In genomic region chrX:72181178-72182125, GRCh38 we compare ENCODE assay signal across 1 cellular context.
TF ChIP-seq lines count a peak whose summit lies in the region.

Gene PIN4 (plus strand): TSS chrX:72181757. CDS start chrX:72181786, 29 bp downstream.

TF ChIP-seq in HepG2, 621 proteins besides CTCF, POLR2A, EP300 and RAD21 (continued from another document and continues in another):
- TF ChIP-seq MLXIP (CRISPR knock-in tag; IDR thresholded peaks at IDR 0.05; ENCODE audit: borderline replicate concordance) (no peak), KLF11 (CRISPR knock-in tag; IDR thresholded peaks at IDR 0.05) (no peak), KMT2B (CRISPR knock-in tag; IDR thresholded peaks at IDR 0.05) (no peak), DR1 (CRISPR knock-in tag; IDR thresholded peaks at IDR 0.05) (peak; percentile 98), ZNF10 (CRISPR knock-in tag; IDR thresholded peaks at IDR 0.05; ENCODE audit: borderline replicate concordance, low read depth) (no peak), SIX4 (CRISPR knock-in tag; IDR thresholded peaks at IDR 0.05) (no peak), TFDP2 (CRISPR knock-in tag; IDR thresholded peaks at IDR 0.05) (peak; percentile 40; the same call in 1 of the 2 replicates), FOXA3 (CRISPR knock-in tag; IDR thresholded peaks at IDR 0.05) (no peak), PITX1 (CRISPR knock-in tag; IDR thresholded peaks at IDR 0.05) (0 out of 2 replicates have a peak, but pooled peaks have one; percentile 26), ZEB1 (IDR thresholded peaks at IDR 0.05; ENCODE audit: insufficient replicate concordance, low read depth) (no peak), ZNF687 (CRISPR knock-in tag; IDR thresholded peaks at IDR 0.05) (peak; percentile 76), CREB1 (IDR thresholded peaks at IDR 0.05) (no peak), CREB1 (CRISPR knock-in tag; IDR thresholded peaks at IDR 0.05) (peak; percentile 34), NR2C2 (CRISPR knock-in tag; IDR thresholded peaks at IDR 0.05; ENCODE audit: borderline replicate concordance) (peak; percentile 96), ASH2L (IDR thresholded peaks at IDR 0.05; ENCODE audit: insufficient read length, low read depth, low read length) (peak; percentile 56), KAT7 (CRISPR knock-in tag; IDR thresholded peaks at IDR 0.05; ENCODE audit: borderline replicate concordance) (no peak), POLR2AphosphoS5 (IDR thresholded peaks at IDR 0.05; ENCODE audit: low read depth, low read length) (peak; percentile 57), MXI1 (IDR thresholded peaks at IDR 0.05; ENCODE audit: borderline replicate concordance, low read depth, low read length) (no peak), POLR2G (IDR thresholded peaks at IDR 0.05; ENCODE audit: low read depth, low read length) (peak; percentile 62), MIER3 (CRISPR knock-in tag; IDR thresholded peaks at IDR 0.05; ENCODE audit: borderline replicate concordance) (no peak), HNF1B (CRISPR knock-in tag; IDR thresholded peaks at IDR 0.05) (peak; percentile 46; the same call in 1 of the 2 replicates), ZNF609 (CRISPR knock-in tag; IDR thresholded peaks at IDR 0.05; ENCODE audit: borderline replicate concordance) (no peak), MXD3 (CRISPR knock-in tag; IDR thresholded peaks at IDR 0.05) (no peak), TOPORS (CRISPR knock-in tag; IDR thresholded peaks at IDR 0.05) (peak; percentile 30; the same call in 1 of the 2 replicates), ZNF275 (CRISPR knock-in tag; IDR thresholded peaks at IDR 0.05; ENCODE audit: borderline replicate concordance) (no peak), ZMAT3 (CRISPR knock-in tag; conservative IDR thresholded peaks at IDR 0.05) (no peak), ZNF670 (CRISPR knock-in tag; IDR thresholded peaks at IDR 0.05; ENCODE audit: borderline replicate concordance) (no peak), ZNF251 (CRISPR knock-in tag; IDR thresholded peaks at IDR 0.05) (no peak), ZFP41 (CRISPR knock-in tag; IDR thresholded peaks at IDR 0.05; ENCODE audit: borderline replicate concordance) (no peak), PAXIP1 (CRISPR knock-in tag; conservative IDR thresholded peaks at IDR 0.05) (peak; percentile 19; the same call in 1 of the 2 replicates)
